8 cellular contexts compared by ENCODE assay signal in genomic region chrX:21932277-21932996, GRCh38. TPM values are rescaled to one million over a fixed set of nuclear protein-coding genes. Genes with fewer than 3 reads are reported as not detected.
A peak's percentile ranks its signal among the peaks of the same experiment; 100 is the strongest.
DNase-seq lines count a peak whose midpoint lies in the region; ATAC-seq and TF ChIP-seq lines count a peak whose summit lies in the region.

No MANE protein-coding gene starts in this region.

- peak; percentile 55 for DNase-seq in ACHN
- peak in 1 of 2 donors; percentile 81 for DNase-seq in ascending aorta (ENCODE audit: low spot score in 2 of 2)
- no peak for DNase-seq in right lobe of liver
- no peak for DNase-seq in stomach
- no peak for DNase-seq in iPS-NIHi11 (ENCODE audit: low spot score)
- no peak for DNase-seq in immature natural killer cell
- no peak for DNase-seq in superior temporal gyrus (ENCODE audit: extremely low spot score)

- H3K27ac ChIP-seq in ascending aorta = peak overlapping the region; percentile 58 to 79
- H3K27ac ChIP-seq in right lobe of liver = peak overlapping the region in 2 of 3 donors; percentile 3 to 41
- H3K27ac ChIP-seq in stomach = peak overlapping the region in 1 of 5 donors; percentile 39

- TF ChIP-seq POLR2A in right lobe of liver (IDR thresholded peaks at IDR 0.05) = no peak
- no peak for TF ChIP-seq POLR2A in stomach (IDR thresholded peaks at IDR 0.05)

- H3K4me3 ChIP-seq in ascending aorta (no peak overlapping the region), right lobe of liver (no peak overlapping the region), stomach (no peak overlapping the region)

- 63% methylated on average over 10 of the region's 10 CpGs for WGBS in right lobe of liver (ENCODE audit: insufficient coverage, low coverage, low lambda C conversion rate, missing lambda C conversion rate)
- WGBS in stomach, 5 donors = 62 to 74% (median 70%) methylated on average over 10 of the region's 10 CpGs

- H3K4me1 ChIP-seq in ascending aorta (peaks cover 0 to 7% of the 10 kb centered on the region in 2 donors), right lobe of liver (no peaks in the 10 kb centered on the region), stomach (no peaks in the 10 kb centered on the region)

- intact Hi-C loops in ascending aorta (cut with DNase I) = loop anchor here (1.0 kb wide), 1 partner anchor 8 kb away; the partner anchor contains the start of gene SMS
- intact Hi-C loops in right lobe of liver (cut with DNase I) = no loop called here
- intact Hi-C loops in stomach (cut with DNase I; ENCODE audit: low total_unique reads) = no loop called here

- H3K9me3 Mint-ChIP-seq in immature natural killer cell = no peaks in the 10 kb centered on the region

- no peak for TF ChIP-seq EP300 in stomach (IDR thresholded peaks at IDR 0.05)

- no peak overlapping the region for H3K27ac Mint-ChIP-seq in immature natural killer cell

- TF ChIP-seq CTCF in ascending aorta (IDR thresholded peaks at IDR 0.05) (no peak), right lobe of liver (IDR thresholded peaks at IDR 0.05) (no peak), stomach (IDR thresholded peaks at IDR 0.05) (no peak)

- H3K27me3 ChIP-seq in ascending aorta (no peaks in the 10 kb centered on the region), right lobe of liver (no peaks in the 10 kb centered on the region), stomach (no peaks in the 10 kb centered on the region)

- in situ Hi-C loops in ACHN (cut with HindIII; ENCODE audit: low pct_ligation_motif_present, low pct_unique_long_range_greater_than_20kb, low sequenced_read_pairs) = no loop called here

- no peaks in the 10 kb centered on the region for H3K9me3 ChIP-seq in ascending aorta
- H3K9me3 ChIP-seq in right lobe of liver = no peaks in the 10 kb centered on the region
- no peaks in the 10 kb centered on the region for H3K9me3 ChIP-seq in stomach

- peaks cover 0 to 3% (median 0%) of the 10 kb centered on the region in 3 donors for H3K36me3 Mint-ChIP-seq in immature natural killer cell

- no peaks in the 10 kb centered on the region for H3K36me3 ChIP-seq in ascending aorta
- no peaks in the 10 kb centered on the region for H3K36me3 ChIP-seq in right lobe of liver
- H3K36me3 ChIP-seq in stomach = no peaks in the 10 kb centered on the region

- ATAC-seq in HG03442 (IDR thresholded peaks at IDR 0.05; ENCODE audit: unreplicated experiment) (peak; percentile 65), right lobe of liver (peak in 3 of 4 donors; percentile 12 to 87 (median 51))

- peaks cover 0 to 5% of the 10 kb centered on the region in 2 donors for H3K4me1 Mint-ChIP-seq in immature natural killer cell

- no peak overlapping the region for H3K4me3 Mint-ChIP-seq in immature natural killer cell

- peaks cover 0 to 6% (median 2%) of the 10 kb centered on the region in 3 donors for H3K27me3 Mint-ChIP-seq in immature natural killer cell (ENCODE audit: low read depth in 3 of 3)

RNA-seq across cellular contexts. Expression of gene SMS, which starts 8.1 kb away (rescaled TPM):
- total RNA-seq in ascending aorta (35.1 TPM), right lobe of liver (10 to 100 TPM; 14.6 to 27.1 (median 21.9) TPM), stomach (10 to 100 TPM in 4 of 5 donors, 1 to 10 TPM in 1; 9.6 to 75.8 (median 65.2) TPM)
- polyA plus RNA-seq in stomach (10 to 100 TPM; 41.2 to 48.8 (median 43.9) TPM), immature natural killer cell (10 to 100 TPM; 42.6 to 84.1 (median 55.7) TPM)
